ENCODE assay signal across 8 cellular contexts in genomic region chr2:47401789-47402554, GRCh38. TPM values are rescaled to one million over a fixed set of nuclear protein-coding genes. Genes with fewer than 3 reads are reported as not detected.
A peak's percentile ranks its signal among the peaks of the same experiment; 100 is the strongest.
DNase-seq lines count a peak whose midpoint lies in the region; ATAC-seq, FAIRE-seq and TF ChIP-seq lines count a peak whose summit lies in the region.

No MANE protein-coding gene starts in this region.

- peak overlapping the region; percentile 92 for H3K4me3 ChIP-seq in AG10803 (ENCODE audit: low read length)
- H3K4me3 ChIP-seq in Karpas-422 (ENCODE audit: low read length), result peak overlapping the region; percentile 89
- peak overlapping the region; percentile 91 for H3K4me3 ChIP-seq in bronchial epithelial cell (ENCODE audit: low read depth, low read length)
- H3K4me3 ChIP-seq in muscle layer of duodenum (ENCODE audit: low read depth in 1 of 2, low read length in 2 of 2), result peak overlapping the region; percentile 86 to 99

- no peaks in the 10 kb centered on the region; the same call in 1 of the 2 replicates for H4K20me1 ChIP-seq in Karpas-422 (ENCODE audit: insufficient read depth, low read depth, low read length)

- H3K27ac ChIP-seq in Karpas-422 (ENCODE audit: low read length) (peak overlapping the region; percentile 5; the same call in 1 of the 2 replicates), muscle layer of duodenum (ENCODE audit: low read length) (peak overlapping the region; percentile 1)

- H3K4me1 ChIP-seq in Karpas-422 (ENCODE audit: low read length), result peaks cover 28% of the 10 kb centered on the region
- peaks cover 3 to 14% of the 10 kb centered on the region in 2 donors for H3K4me1 ChIP-seq in muscle layer of duodenum (ENCODE audit: control insufficient read depth in 1 of 2, insufficient read depth in 2 of 2, low read length in 2 of 2)

- peak overlapping the region; percentile 90 for H3K4me2 ChIP-seq in Karpas-422 (ENCODE audit: low read depth, low read length, poor library complexity, severe bottlenecking)

- H3K36me3 ChIP-seq in Karpas-422 (ENCODE audit: insufficient read depth, low read length), result peaks cover 10% of the 10 kb centered on the region
- no peaks in the 10 kb centered on the region for H3K36me3 ChIP-seq in bronchial epithelial cell (ENCODE audit: control insufficient read depth, insufficient read depth, low read length)
- no peaks in the 10 kb centered on the region for H3K36me3 ChIP-seq in muscle layer of duodenum (ENCODE audit: control insufficient read depth in 1 of 2, insufficient read depth in 2 of 2, low read length in 2 of 2)

- no peak for TF ChIP-seq CTCF in AG10803 (conservative IDR thresholded peaks at IDR 0.05; ENCODE audit: low read length)
- no peak for TF ChIP-seq CTCF in bronchial epithelial cell (IDR thresholded peaks at IDR 0.05; ENCODE audit: insufficient read depth, low read length, severe bottlenecking)

- H2AFZ ChIP-seq in Karpas-422 (ENCODE audit: low read length), result peak overlapping the region; percentile 59

- peaks cover 40% of the 10 kb centered on the region for H3K79me2 ChIP-seq in Karpas-422 (ENCODE audit: low read length)

- no peak for DNase-seq in AG10803 (ENCODE audit: low read depth)
- DNase-seq in Karpas-422, result no peak
- DNase-seq in bronchial epithelial cell (ENCODE audit: low read depth), result no peak
- DNase-seq in NCI-H446 (lab: John Stamatoyannopoulos, UW), result no peak

- peak overlapping the region; percentile 90 for H3K9ac ChIP-seq in Karpas-422 (ENCODE audit: low read length)

- H3K9me3 ChIP-seq in Karpas-422 (ENCODE audit: low read length) (no peaks in the 10 kb centered on the region), muscle layer of duodenum (ENCODE audit: control insufficient read depth in 1 of 2, low read length in 2 of 2) (no peaks in the 10 kb centered on the region)

- no peak for FAIRE-seq in bronchial epithelial cell (lab: Jason Lieb, UNC)

- H3K9me2 ChIP-seq in Karpas-422 (replicated peaks; ENCODE audit: insufficient read depth, low read length), result no peaks in the 10 kb centered on the region

- H3K27me3 ChIP-seq in Karpas-422 (ENCODE audit: low read length) (no peaks in the 10 kb centered on the region), bronchial epithelial cell (ENCODE audit: control insufficient read depth, insufficient read depth, low read length) (no peaks in the 10 kb centered on the region), muscle layer of duodenum (ENCODE audit: low read depth, low read length) (no peaks in the 10 kb centered on the region)

- ATAC-seq in GM19328 (IDR thresholded peaks at IDR 0.05; ENCODE audit: unreplicated experiment) (no peak), GM21381 (IDR thresholded peaks at IDR 0.05; ENCODE audit: unreplicated experiment) (no peak), GM19395 (IDR thresholded peaks at IDR 0.05; ENCODE audit: unreplicated experiment) (no peak)

RNA-seq across cellular contexts. Expression of gene MSH2, which starts 1.0 kb away (rescaled TPM):
- 28.4 and 38.7 TPM in 2 replicates for total RNA-seq in Karpas-422 (2014; rRNA removed; shearing (Covaris generic); ENCODE audit: low replicate concordance)
- 7.3 and 10.0 TPM in 2 replicates for total RNA-seq in bronchial epithelial cell

RNA-seq across cellular contexts. Expression of gene EPCAM, which starts 32.9 kb away (rescaled TPM):
- total RNA-seq in Karpas-422 (2014; rRNA removed; shearing (Covaris generic); ENCODE audit: low replicate concordance), result not detected in 2 replicates
- total RNA-seq in bronchial epithelial cell, result 30.5 and 46.9 TPM in 2 replicates

Comparison
In these comparisons a context has a peak if more than half of its experiments do, and no peak if none do; other contexts are left out.
1. RNA of gene EPCAM, which starts 32.9 kb away (total RNA-seq): 30.5 to 46.9 TPM in bronchial epithelial cell; not detected in Karpas-422; every median in the first group is over 10 times any median in the second.
2. Peak in every context shown above with its lines, with median percentiles within 50 percentile points of each other: H3K4me3 ChIP-seq.